In the genomic region with DNA sequence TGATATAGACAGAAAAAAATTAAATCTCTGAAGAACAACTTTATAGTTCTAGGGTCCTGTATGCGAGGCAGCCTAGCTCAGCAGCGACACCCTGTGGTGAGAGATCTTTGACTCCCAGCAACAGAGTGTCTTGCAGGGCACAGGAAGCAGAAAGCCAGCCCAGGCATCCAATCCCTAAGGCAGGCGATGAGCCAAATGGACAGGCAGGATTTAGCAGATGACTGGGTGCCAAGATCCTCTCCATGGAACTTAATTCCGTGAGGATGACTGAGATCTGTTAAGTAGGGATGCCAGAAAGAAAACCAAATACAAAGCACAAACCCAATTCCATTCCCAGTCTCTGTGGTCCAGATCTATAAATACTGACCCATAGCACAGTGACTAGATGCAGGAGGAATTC, we compare ENCODE assay signal across 8 cellular contexts. TPM values are rescaled to one million over a fixed set of nuclear protein-coding genes. Genes with fewer than 3 reads are reported as not detected.
DNase-seq lines count a peak whose midpoint lies in the region; ATAC-seq and TF ChIP-seq lines count a peak whose summit lies in the region.

No MANE protein-coding gene starts in this region.

- no peaks in the 10 kb centered on the region for H3K27me3 ChIP-seq in kidney epithelial cell (ENCODE audit: control insufficient read depth, insufficient read depth, low read length)

- DNase-seq in ACHN (peak; percentile 72), NCI-H345 (lab: John Stamatoyannopoulos, UW) (peak; percentile 71), caudate nucleus (lab: John Stamatoyannopoulos, UW) (peak in 59 of 61 donors; percentile 2 to 88 (median 51)), kidney epithelial cell (ENCODE audit: low read depth) (peak; percentile 32)
- peak; percentile 36 for DNase-seq in activated CD4-positive, CD25-positive, alpha-beta regulatory T cell treated with anti-CD3 and anti-CD28 coated beads, Interleukin-2, amount 50 U/mL, for 16 hours (ENCODE audit: low read depth, low spot score)
- peak; percentile 70 for DNase-seq in stimulated activated CD4-positive, alpha-beta T cell treated with anti-CD3 and anti-CD28 coated beads, Interleukin-1b, Interleukin-23, amount 100 ng/mL, for 48 hours

- H3K27ac ChIP-seq in caudate nucleus (ENCODE audit: low read depth, low read length) = no peak overlapping the region

- no peaks in the 10 kb centered on the region for H3K36me3 ChIP-seq in kidney epithelial cell (ENCODE audit: control insufficient read depth, insufficient read depth, low read length)

- TF ChIP-seq CTCF in kidney epithelial cell (IDR thresholded peaks at IDR 0.05; ENCODE audit: insufficient read depth, low read length, poor library complexity, severe bottlenecking) = peak; percentile 91

- ATAC-seq in GM19463 (IDR thresholded peaks at IDR 0.05; ENCODE audit: unreplicated experiment) (peak; percentile 42), HG03571 (IDR thresholded peaks at IDR 0.05; ENCODE audit: unreplicated experiment) (no peak)

- H3K4me3 ChIP-seq in kidney epithelial cell (ENCODE audit: low read depth, low read length) = no peak overlapping the region

- in situ Hi-C loops in ACHN (cut with HindIII; ENCODE audit: low pct_ligation_motif_present, low pct_unique_long_range_greater_than_20kb, low sequenced_read_pairs) = no loop called here

RNA-seq across cellular contexts. Expression of gene HLCS, which starts 38.8 kb away (rescaled TPM):
- 26.7 and 38.2 TPM in 2 replicates for total RNA-seq in kidney epithelial cell
